ENCODE assay signal across 28 cellular contexts in the genomic region with DNA sequence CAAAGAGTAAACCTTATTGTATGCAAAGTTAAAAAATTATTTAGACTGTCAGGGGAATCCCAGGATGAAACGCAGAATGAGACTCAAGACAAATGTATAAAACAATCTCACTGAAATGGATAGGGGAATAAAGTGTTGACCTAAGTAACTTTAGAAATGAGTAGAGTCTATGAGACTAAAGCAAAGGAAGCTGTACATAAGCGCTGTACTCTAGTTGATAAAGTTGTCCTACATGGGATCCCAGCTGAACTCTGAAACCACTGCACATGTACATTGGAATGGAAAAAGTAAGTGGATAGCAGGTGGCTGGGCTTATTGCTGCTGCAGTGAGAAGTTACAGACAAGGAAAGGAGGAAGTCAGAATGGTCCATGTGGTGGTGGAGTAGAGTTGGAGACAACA. TPM values are rescaled to one million over a fixed set of nuclear protein-coding genes. Genes with fewer than 3 reads are reported as not detected.
DNase-seq lines count a peak whose midpoint lies in the region; ATAC-seq, FAIRE-seq and TF ChIP-seq lines count a peak whose summit lies in the region.
"Had no signal": no experiment of that assay in that cellular context is flagged by ENCODE, and none has a peak within 500 bp of the region (broad histone marks: within the 10 kb centered on the region; RNA-seq: fewer than 3 reads in every experiment).

No MANE protein-coding gene starts in this region.

- BruUV-seq in HepG2 (replicated peaks; lab: Mats Ljungman, UMichigan): no TSS peak

- TF ChIP-seq POLR2A in HepG2 (IDR thresholded peaks at IDR 0.05; ENCODE audit: insufficient read depth in 1 of 2, low read depth in 2 of 2, low read length in 2 of 2) (no peak), right lobe of liver (IDR thresholded peaks at IDR 0.05) (no peak)

- no peak overlapping the region for H3K27ac Mint-ChIP-seq in activated naive CD4-positive, alpha-beta T cell treated with anti-CD3 and anti-CD28 coated beads, Interleukin-2, amount 10 ng/mL, durations not matched to agents 7 days and 5 days
- H3K27ac Mint-ChIP-seq: CD14-positive monocyte; CD4-positive, alpha-beta memory T cell; CD4-positive, CD25-positive, alpha-beta regulatory T cell; CD8-positive, alpha-beta memory T cell had no signal

- no peak overlapping the region for H3K4me3 Mint-ChIP-seq in activated naive CD4-positive, alpha-beta T cell treated with anti-CD3 and anti-CD28 coated beads, Interleukin-2, amount 10 ng/mL, durations not matched to agents 7 days and 5 days
- H3K4me3 Mint-ChIP-seq: CD14-positive monocyte; CD4-positive, alpha-beta memory T cell; CD4-positive, CD25-positive, alpha-beta regulatory T cell; CD8-positive, alpha-beta memory T cell had no signal

- CTCF ChIA-PET in HepG2 (lab: Yijun Ruan, JAX; ENCODE audit: low intra/inter-chr PET ratio, low total read pairs): no interaction called here
- CTCF ChIA-PET in activated naive CD4-positive, alpha-beta T cell treated with anti-CD3 and anti-CD28 coated beads, Interleukin-2, amount 10 ng/mL, durations not matched to agents 7 days and 5 days (lab: Charles Lee): no interaction called here

- no peak for TF ChIP-seq RAD21 in HepG2 (CRISPR knock-in tag; IDR thresholded peaks at IDR 0.05)

- H3K4me1 ChIP-seq in HepG2 (ENCODE audit: insufficient read depth, low read length): peaks cover 6% of the 10 kb centered on the region; the same call in 1 of the 2 replicates
- no peaks in the 10 kb centered on the region for H3K4me1 ChIP-seq in right lobe of liver
- H3K4me1 ChIP-seq: BE2C had no signal

- POLR2A ChIA-PET in HepG2 (lab: Yijun Ruan, JAX): no interaction called here

- no peak for TF ChIP-seq CTCF in HepG2 (CRISPR knock-in tag; IDR thresholded peaks at IDR 0.05)
- no peak for TF ChIP-seq CTCF in right lobe of liver (IDR thresholded peaks at IDR 0.05)

- H3K36me3 ChIP-seq in HepG2 (replicated peaks in 1 of 2; ENCODE audit: control insufficient read depth in 1 of 2, insufficient read depth in 2 of 2, low read length in 2 of 2) (no peaks in the 10 kb centered on the region), right lobe of liver (no peaks in the 10 kb centered on the region)
- H3K36me3 ChIP-seq: BE2C, BLaER1 had no signal

- no peaks in the 10 kb centered on the region for H3K79me2 ChIP-seq in HepG2 (ENCODE audit: insufficient read depth, low read length)

- H2AFZ ChIP-seq in HepG2 (ENCODE audit: low read length): no peak overlapping the region

- ATAC-seq in HepG2 (no peak), right lobe of liver (no peak)
- ATAC-seq: GM12878 had no signal

- no peak overlapping the region for H3K27ac ChIP-seq in HepG2 (ENCODE audit: extremely low read length, insufficient read depth, low read length)
- no peak overlapping the region for H3K27ac ChIP-seq in right lobe of liver
- H3K27ac ChIP-seq: BLaER1 had no signal

- H3K36me3 Mint-ChIP-seq in activated naive CD4-positive, alpha-beta T cell treated with anti-CD3 and anti-CD28 coated beads, Interleukin-2, amount 10 ng/mL, durations not matched to agents 7 days and 5 days: peaks cover 2% of the 10 kb centered on the region
- H3K36me3 Mint-ChIP-seq: CD14-positive monocyte had no signal

- no peak for TF ChIP-seq EP300 in HepG2 (IDR thresholded peaks at IDR 0.05; ENCODE audit: low read depth in 2 of 2, low read length in 2 of 2)
- TF ChIP-seq EP300 in HepG2 (CRISPR knock-in tag; IDR thresholded peaks at IDR 0.05; ENCODE audit: borderline replicate concordance): no peak

- H3K4me2 ChIP-seq in HepG2 (ENCODE audit: low read depth, low read length): no peak overlapping the region
- H3K4me2 ChIP-seq: BLaER1 had no signal

- no peak for DNase-seq in HepG2 (ENCODE audit: low spot score)
- DNase-seq in right lobe of liver: no peak
- DNase-seq in OCI-M1 (lab: John Stamatoyannopoulos, UW): peak; percentile 4
- DNase-seq in stimulated activated CD4-positive, alpha-beta T cell treated with anti-CD3 and anti-CD28 coated beads, Interleukin-4, amount 100 ng/mL, for 24 hours: no peak
- DNase-seq in activated naive CD4-positive, alpha-beta T cell treated with anti-CD3 and anti-CD28 coated beads, Interleukin-2, amount 10 ng/mL, durations not matched to agents 7 days and 5 days: no peak
- DNase-seq: 8988T; ACHN; BE2C; C1 segment of cervical spinal cord; CD4-positive, alpha-beta memory T cell; CD4-positive, CD25-positive, alpha-beta regulatory T cell; CD8-positive, alpha-beta memory T cell; COR-L47; DMS 273 treated with DMSO at 0.1 percent for 48 hours; DMS153; DMS53; DMS79; DND-41; EL; GDM1 had no signal

- H3K9me3 ChIP-seq in HepG2 (ENCODE audit: low read length): no peaks in the 10 kb centered on the region
- H3K9me3 ChIP-seq in right lobe of liver: no peaks in the 10 kb centered on the region
- H3K9me3 ChIP-seq: BE2C had no signal

- H3K27me3 ChIP-seq in HepG2 (ENCODE audit: control insufficient read depth in 1 of 2, insufficient read depth in 2 of 2, low read length in 2 of 2) (peaks cover 6 to 49% of the 10 kb centered on the region in 2 experiments; a peak in 4 of 5 replicates), right lobe of liver (no peaks in the 10 kb centered on the region)
- H3K27me3 ChIP-seq: BE2C, BLaER1 had no signal

- in situ Hi-C loops in HepG2 (cut with HindIII; ENCODE audit: extremely low pct_ligation_motif_present, low pct_unique_long_range_greater_than_20kb): no loop called here

- no peaks in the 10 kb centered on the region for H4K20me1 ChIP-seq in HepG2 (ENCODE audit: insufficient read depth, low read length)

- peaks cover 29% of the 10 kb centered on the region for H3K27me3 Mint-ChIP-seq in activated naive CD4-positive, alpha-beta T cell treated with anti-CD3 and anti-CD28 coated beads, Interleukin-2, amount 10 ng/mL, durations not matched to agents 7 days and 5 days

- peaks cover 30% of the 10 kb centered on the region for H3K9me3 Mint-ChIP-seq in activated naive CD4-positive, alpha-beta T cell treated with anti-CD3 and anti-CD28 coated beads, Interleukin-2, amount 10 ng/mL, durations not matched to agents 7 days and 5 days

- FAIRE-seq in HepG2 (lab: Jason Lieb, UNC): no peak
- FAIRE-seq: A204.1, GM12878, GM12892, GM18507 had no signal

- whole genome bisulfite sequencing in HepG2 (ENCODE audit: low lambda C conversion rate): 25% methylated on average over 2 of the region's 2 CpGs
- 84% methylated on average over 2 of the region's 2 CpGs for WGBS in right lobe of liver (ENCODE audit: insufficient coverage, low coverage, low lambda C conversion rate, missing lambda C conversion rate)

- H3K4me3 ChIP-seq in HepG2 (replicated peaks in 1 of 3; ENCODE audit: insufficient read depth in 1 of 3, low read depth in 2 of 3, low read length in 3 of 3): no peak overlapping the region
- H3K4me3 ChIP-seq in right lobe of liver: no peak overlapping the region
- H3K4me3 ChIP-seq: BLaER1, GM12878 had no signal

- H3K9ac ChIP-seq in HepG2 (ENCODE audit: insufficient read depth, low read depth, low read length): no peak overlapping the region
- H3K9ac ChIP-seq: BLaER1 had no signal

- intact Hi-C loops in HepG2 (cut with micrococcal nuclease; ENCODE audit: unreplicated experiment) (no loop called here), right lobe of liver (cut with DNase I) (no loop called here)

- peaks cover 2% of the 10 kb centered on the region for H3K4me1 Mint-ChIP-seq in activated naive CD4-positive, alpha-beta T cell treated with anti-CD3 and anti-CD28 coated beads, Interleukin-2, amount 10 ng/mL, durations not matched to agents 7 days and 5 days
- H3K4me1 Mint-ChIP-seq: CD14-positive monocyte; CD4-positive, alpha-beta memory T cell had no signal

RNA-seq across cellular contexts. Expression of gene MMEL1, which starts 18.7 kb away (rescaled TPM):
- total RNA-seq in HepG2 (2016; rRNA removed; fragmentation: Illumina TruSeq; extraction: Trizol) (not detected in 2 replicates), right lobe of liver (1 to 10 TPM in 2 of 6 experiments, not detected in 4; 1.2 to 2.0 TPM)
- total RNA-seq in HepG2 (2016; cell fraction: cytosol; rRNA removed; fragmentation: Illumina TruSeq; extraction: Trizol; ENCODE audit: low read depth): not detected in 2 replicates
- total RNA-seq in HepG2 (2016; cell fraction: insoluble cytoplasmic fraction; rRNA removed; fragmentation: Illumina TruSeq; extraction: Trizol): not detected in 2 replicates
- not detected in 2 replicates for total RNA-seq in HepG2 (2016; cell fraction: membrane; rRNA removed; fragmentation: Illumina TruSeq; extraction: Trizol)
- not detected in 2 replicates for total RNA-seq in HepG2 (2016; cell fraction: nucleus; rRNA removed; fragmentation: Illumina TruSeq; extraction: Trizol)
- polyA plus RNA-seq in HepG2 (2011; rRNA removed): 0.48 and 1.6 TPM in 2 replicates
- 0.54 and 0.78 TPM in 2 replicates for polyA plus RNA-seq in HepG2 (2011; cell fraction: cytosol; rRNA removed)
- polyA plus RNA-seq in HepG2 (2011; cell fraction: nucleus; rRNA removed): 3.3 and 4.7 TPM in 2 replicates
- 0.37 and 0.43 TPM in 2 replicates for polyA plus RNA-seq in HepG2 (2012)
- polyA plus RNA-seq in HepG2 (2016; cell fraction: cytosol; fragmentation: Illumina TruSeq; extraction: Trizol; ENCODE audit: low read depth): not detected in 2 replicates
- not detected in 2 replicates for polyA plus RNA-seq in HepG2 (2016; cell fraction: insoluble cytoplasmic fraction; fragmentation: Illumina TruSeq; extraction: Trizol; ENCODE audit: low read depth)
- not detected in 2 replicates for polyA plus RNA-seq in HepG2 (2016; cell fraction: membrane; fragmentation: Illumina TruSeq; extraction: Trizol; ENCODE audit: low read depth)
- not detected in 2 replicates for polyA plus RNA-seq in HepG2 (2016; cell fraction: nucleus; fragmentation: Illumina TruSeq; extraction: Trizol; ENCODE audit: insufficient read depth, low read depth)
- 0.72 TPM in 1 of 2 replicates, not detected in the other for polyA minus RNA-seq in HepG2 (2011; rRNA and poly(A)+ RNA removed; ENCODE audit: low replicate concordance)
- 1.3 TPM in 1 of 2 replicates, not detected in the other for polyA minus RNA-seq in HepG2 (2011; cell fraction: cytosol; rRNA and poly(A)+ RNA removed)
- 0.39 and 0.62 TPM in 2 replicates for polyA minus RNA-seq in HepG2 (2011; cell fraction: nucleus; rRNA and poly(A)+ RNA removed)
- total RNA-seq: A673, Daoy, GM12878 had no signal

RNA-seq across cellular contexts. Expression of gene PRXL2B, which starts 27.6 kb away (rescaled TPM):
- 14.1 and 16.8 TPM in 2 replicates for total RNA-seq in HepG2 (2016; rRNA removed; fragmentation: Illumina TruSeq; extraction: Trizol)
- total RNA-seq in HepG2 (2016; cell fraction: cytosol; rRNA removed; fragmentation: Illumina TruSeq; extraction: Trizol; ENCODE audit: low read depth): 3.3 and 4.6 TPM in 2 replicates
- 14.4 and 15.6 TPM in 2 replicates for total RNA-seq in HepG2 (2016; cell fraction: insoluble cytoplasmic fraction; rRNA removed; fragmentation: Illumina TruSeq; extraction: Trizol)
- total RNA-seq in HepG2 (2016; cell fraction: membrane; rRNA removed; fragmentation: Illumina TruSeq; extraction: Trizol): 9.8 and 9.9 TPM in 2 replicates
- 8.9 and 10.7 TPM in 2 replicates for total RNA-seq in HepG2 (2016; cell fraction: nucleus; rRNA removed; fragmentation: Illumina TruSeq; extraction: Trizol)
- 22.1 and 29.5 TPM in 2 replicates for polyA plus RNA-seq in HepG2 (2011; rRNA removed)
- 24.7 and 29.1 TPM in 2 replicates for polyA plus RNA-seq in HepG2 (2011; cell fraction: cytosol; rRNA removed)
- 72.9 and 75.2 TPM in 2 replicates for polyA plus RNA-seq in HepG2 (2011; cell fraction: nucleus; rRNA removed)
- 22.4 and 26.9 TPM in 2 replicates for polyA plus RNA-seq in HepG2 (2012)
- 4.6 and 4.8 TPM in 2 replicates for polyA plus RNA-seq in HepG2 (2016; cell fraction: cytosol; fragmentation: Illumina TruSeq; extraction: Trizol; ENCODE audit: low read depth)
- 20.7 and 24.0 TPM in 2 replicates for polyA plus RNA-seq in HepG2 (2016; cell fraction: insoluble cytoplasmic fraction; fragmentation: Illumina TruSeq; extraction: Trizol; ENCODE audit: low read depth)
- 11.7 and 12.0 TPM in 2 replicates for polyA plus RNA-seq in HepG2 (2016; cell fraction: membrane; fragmentation: Illumina TruSeq; extraction: Trizol; ENCODE audit: low read depth)
- polyA plus RNA-seq in HepG2 (2016; cell fraction: nucleus; fragmentation: Illumina TruSeq; extraction: Trizol; ENCODE audit: insufficient read depth, low read depth): 24.3 and 25.8 TPM in 2 replicates
- polyA minus RNA-seq in HepG2 (2011; rRNA and poly(A)+ RNA removed; ENCODE audit: low replicate concordance): 3.8 and 32.9 TPM in 2 replicates
- polyA minus RNA-seq in HepG2 (2011; cell fraction: cytosol; rRNA and poly(A)+ RNA removed): 16.2 and 16.4 TPM in 2 replicates
- 5.8 and 7.5 TPM in 2 replicates for polyA minus RNA-seq in HepG2 (2011; cell fraction: nucleus; rRNA and poly(A)+ RNA removed)
- total RNA-seq in right lobe of liver: 10 to 100 TPM in 3 of 6 experiments, 1 to 10 TPM in 3; 5.1 to 18.6 (median 11.1) TPM

RNA-seq across cellular contexts. Expression of gene TNFRSF14, which starts 58.0 kb away (rescaled TPM):
- total RNA-seq in HepG2 (2016; rRNA removed; fragmentation: Illumina TruSeq; extraction: Trizol): 6.2 and 11.9 TPM in 2 replicates
- total RNA-seq in HepG2 (2016; cell fraction: cytosol; rRNA removed; fragmentation: Illumina TruSeq; extraction: Trizol; ENCODE audit: low read depth): 7.1 and 8.0 TPM in 2 replicates
- 5.5 and 13.2 TPM in 2 replicates for total RNA-seq in HepG2 (2016; cell fraction: insoluble cytoplasmic fraction; rRNA removed; fragmentation: Illumina TruSeq; extraction: Trizol)
- total RNA-seq in HepG2 (2016; cell fraction: membrane; rRNA removed; fragmentation: Illumina TruSeq; extraction: Trizol): 10.5 and 12.4 TPM in 2 replicates
- total RNA-seq in HepG2 (2016; cell fraction: nucleus; rRNA removed; fragmentation: Illumina TruSeq; extraction: Trizol): 11.2 and 11.3 TPM in 2 replicates
- 49.9 and 70.7 TPM in 2 replicates for polyA plus RNA-seq in HepG2 (2011; rRNA removed)
- 24.2 and 35.1 TPM in 2 replicates for polyA plus RNA-seq in HepG2 (2011; cell fraction: cytosol; rRNA removed)
- 534 and 601 TPM in 2 replicates for polyA plus RNA-seq in HepG2 (2011; cell fraction: nucleus; rRNA removed)
- 20.3 and 22.1 TPM in 2 replicates for polyA plus RNA-seq in HepG2 (2012)
- polyA plus RNA-seq in HepG2 (2016; cell fraction: cytosol; fragmentation: Illumina TruSeq; extraction: Trizol; ENCODE audit: low read depth): 6.2 and 6.4 TPM in 2 replicates
- polyA plus RNA-seq in HepG2 (2016; cell fraction: insoluble cytoplasmic fraction; fragmentation: Illumina TruSeq; extraction: Trizol; ENCODE audit: low read depth): 5.6 and 7.2 TPM in 2 replicates
- 9.0 and 10.4 TPM in 2 replicates for polyA plus RNA-seq in HepG2 (2016; cell fraction: membrane; fragmentation: Illumina TruSeq; extraction: Trizol; ENCODE audit: low read depth)
- polyA plus RNA-seq in HepG2 (2016; cell fraction: nucleus; fragmentation: Illumina TruSeq; extraction: Trizol; ENCODE audit: insufficient read depth, low read depth): 35.7 and 39.2 TPM in 2 replicates
- polyA minus RNA-seq in HepG2 (2011; rRNA and poly(A)+ RNA removed; ENCODE audit: low replicate concordance): 0.61 and 40.6 TPM in 2 replicates
- polyA minus RNA-seq in HepG2 (2011; cell fraction: cytosol; rRNA and poly(A)+ RNA removed): 12.6 and 13.8 TPM in 2 replicates
- polyA minus RNA-seq in HepG2 (2011; cell fraction: nucleus; rRNA and poly(A)+ RNA removed): 32.2 and 34.3 TPM in 2 replicates
- total RNA-seq in right lobe of liver: 10 to 100 TPM; 31.0 to 54.8 (median 41.1) TPM
